ENCODE assay signal across 8 cellular contexts in genomic region chr3:142723968-142724681, GRCh38. TPM values are rescaled to one million over a fixed set of nuclear protein-coding genes. Genes with fewer than 3 reads are reported as not detected.
DNase-seq lines count a peak whose midpoint lies in the region; ATAC-seq and TF ChIP-seq lines count a peak whose summit lies in the region.

Gene TRPC1, plus strand, starts transcription at chr3:142724034. Its CDS starts 526 bp downstream, at chr3:142724560.

- DNase-seq in DMS 273 (lab: John Stamatoyannopoulos, UW; ENCODE audit: unreplicated experiment) (peak; percentile 95), HUDEP-2 (lab: John Stamatoyannopoulos, UW; ENCODE audit: unreplicated experiment in 76 of 76) (peak in 72 of 76 experiments; percentile 3 to 81 (median 59)), Panc1 (ENCODE audit: low read depth, low spot score) (peak; percentile 55), fibroblast of pulmonary artery (ENCODE audit: low read depth) (peak; percentile 78), natural killer cell (peak; percentile 52)
- peak; percentile 73 for DNase-seq in activated T-helper 1 cell treated with anti-CD3 and anti-CD28 coated beads, Interleukin-12 subunit alpha, Interleukin-12 subunit beta, Interleukin-2, Interleukin-4 antibody, amounts not matched to agents 30 ng/mL and 10 ng/mL and 1 ng/mL, durations not matched to agents 14 hours and 24 hours and 36 hours (ENCODE audit: low spot score)
- peak; percentile 79 for DNase-seq in stimulated activated naive CD4-positive, alpha-beta T cell treated with Interleukin-2 at 50 U/mL for 16 hours (lab: John Stamatoyannopoulos, UW)

- H3K4me3 Mint-ChIP-seq in activated T-helper 1 cell treated with anti-CD3 and anti-CD28 coated beads, Interleukin-12 subunit alpha, Interleukin-12 subunit beta, Interleukin-2, Interleukin-4 antibody, amounts not matched to agents 30 ng/mL and 10 ng/mL and 1 ng/mL, durations not matched to agents 14 hours and 24 hours and 36 hours = peak within 1 kb of the TSS; percentile 86
- peak within 1 kb of the TSS; percentile 89 for H3K4me3 Mint-ChIP-seq in natural killer cell

- H3K27ac Mint-ChIP-seq in activated T-helper 1 cell treated with anti-CD3 and anti-CD28 coated beads, Interleukin-12 subunit alpha, Interleukin-12 subunit beta, Interleukin-2, Interleukin-4 antibody, amounts not matched to agents 30 ng/mL and 10 ng/mL and 1 ng/mL, durations not matched to agents 14 hours and 24 hours and 36 hours = peak within 1 kb of the TSS; percentile 83
- H3K27ac Mint-ChIP-seq in natural killer cell = peak within 1 kb of the TSS in 1 of 2 donors; percentile 70

- BruUV-seq in Panc1 (replicated peaks; lab: Mats Ljungman, UMichigan) = no TSS peak

- H3K27me3 Mint-ChIP-seq in activated T-helper 1 cell treated with anti-CD3 and anti-CD28 coated beads, Interleukin-12 subunit alpha, Interleukin-12 subunit beta, Interleukin-2, Interleukin-4 antibody, amounts not matched to agents 30 ng/mL and 10 ng/mL and 1 ng/mL, durations not matched to agents 14 hours and 24 hours and 36 hours (ENCODE audit: insufficient read depth) = peaks cover 50% of the 10 kb centered on the region
- H3K27me3 Mint-ChIP-seq in natural killer cell (ENCODE audit: low read depth in 2 of 2) = peaks cover 41 to 60% of the 10 kb centered on the region in 2 donors

- CTCF ChIA-PET in Panc1 (lab: Charles Lee) = no interaction called here

- no peaks in the 10 kb centered on the region for H3K36me3 ChIP-seq in Panc1 (ENCODE audit: control insufficient read depth, insufficient read depth, low read length)

- H3K27me3 ChIP-seq in Panc1 (ENCODE audit: control insufficient read depth, insufficient read depth, low read length) = no peaks in the 10 kb centered on the region

- H3K4me1 ChIP-seq in Panc1 (ENCODE audit: control insufficient read depth, insufficient read depth, low read length) = peaks cover 17% of the 10 kb centered on the region

- TF ChIP-seq CTCF in Panc1 (IDR thresholded peaks at IDR 0.05) (no peak), fibroblast of pulmonary artery (IDR thresholded peaks at IDR 0.05; ENCODE audit: low read length, missing control alignments) (no peak), natural killer cell (IDR thresholded peaks at IDR 0.05) (no peak)

- POLR2A ChIA-PET in Panc1 (lab: Charles Lee) = interaction anchor here (0.5 to 0.8 kb wide), 3 partner anchors 114 to 158 kb away, joined by 4 to 5 read pairs (median 4); partner anchors contain the start of gene PLS1

- H3K4me3 ChIP-seq in Panc1 (ENCODE audit: low read depth in 2 of 2, low read length in 2 of 2) (peak within 1 kb of the TSS; percentile 93 to 98), fibroblast of pulmonary artery (replicated peaks; ENCODE audit: low read depth, low read length) (peak within 1 kb of the TSS; percentile 83)

- intact Hi-C loops in Panc1 (cut with micrococcal nuclease; ENCODE audit: unreplicated experiment) = loop anchor here (5.0 kb wide), 1 partner anchor 122 kb away; no protein-coding TSS in a partner anchor
- intact Hi-C loops in activated T-helper 1 cell treated with anti-CD3 and anti-CD28 coated beads, Interleukin-12 subunit alpha, Interleukin-12 subunit beta, Interleukin-2, Interleukin-4 antibody, amounts not matched to agents 30 ng/mL and 10 ng/mL and 1 ng/mL, durations not matched to agents 14 hours and 24 hours and 36 hours (cut with micrococcal nuclease) = loop anchor here (1.0 to 10.0 kb wide), 10 partner anchors 128 to 1247 kb away; partner anchors contain the start of genes ATP1B3, ATR, DIPK2A and GK5
- intact Hi-C loops in natural killer cell (cut with micrococcal nuclease) = loop anchor here (1.0 kb wide), 1 partner anchor 146 kb away; the partner anchor contains the start of gene ATR

- H3K4me1 Mint-ChIP-seq in activated T-helper 1 cell treated with anti-CD3 and anti-CD28 coated beads, Interleukin-12 subunit alpha, Interleukin-12 subunit beta, Interleukin-2, Interleukin-4 antibody, amounts not matched to agents 30 ng/mL and 10 ng/mL and 1 ng/mL, durations not matched to agents 14 hours and 24 hours and 36 hours (ENCODE audit: low read depth) = peaks cover 4% of the 10 kb centered on the region
- H3K4me1 Mint-ChIP-seq in natural killer cell = peaks cover 0 to 8% of the 10 kb centered on the region in 2 donors

- in situ Hi-C loops in Panc1 (cut with HindIII; ENCODE audit: low pct_unique_long_range_greater_than_20kb, low sequenced_read_pairs) = no loop called here

- no peaks in the 10 kb centered on the region for H3K9me3 Mint-ChIP-seq in activated T-helper 1 cell treated with anti-CD3 and anti-CD28 coated beads, Interleukin-12 subunit alpha, Interleukin-12 subunit beta, Interleukin-2, Interleukin-4 antibody, amounts not matched to agents 30 ng/mL and 10 ng/mL and 1 ng/mL, durations not matched to agents 14 hours and 24 hours and 36 hours
- H3K9me3 Mint-ChIP-seq in natural killer cell = no peaks in the 10 kb centered on the region

- peak within 1 kb of the TSS; percentile 96 for H3K27ac ChIP-seq in Panc1 (ENCODE audit: low read length)

- peaks cover 2% of the 10 kb centered on the region for H3K36me3 Mint-ChIP-seq in activated T-helper 1 cell treated with anti-CD3 and anti-CD28 coated beads, Interleukin-12 subunit alpha, Interleukin-12 subunit beta, Interleukin-2, Interleukin-4 antibody, amounts not matched to agents 30 ng/mL and 10 ng/mL and 1 ng/mL, durations not matched to agents 14 hours and 24 hours and 36 hours (ENCODE audit: low read depth)
- H3K36me3 Mint-ChIP-seq in natural killer cell = peaks cover 7% of the 10 kb centered on the region

- ATAC-seq in GM21423 (IDR thresholded peaks at IDR 0.05; ENCODE audit: unreplicated experiment) = peak; percentile 90
- peak; percentile 95 for ATAC-seq in Panc1
- ATAC-seq in natural killer cell = peak; percentile 92 to 95 (median 94)

- H3K9me3 ChIP-seq in Panc1 (ENCODE audit: control insufficient read depth, insufficient read depth, low read depth, low read length) = no peaks in the 10 kb centered on the region

RNA-seq across cellular contexts. Expression of gene TRPC1, which starts in this region (rescaled TPM):
- total RNA-seq in Panc1 (2021; ENCODE audit: unreplicated experiment) = 29.6 TPM
- polyA plus RNA-seq in Panc1 (2012; ENCODE audit: insufficient read length) = 10.6 TPM
- total RNA-seq in activated T-helper 1 cell treated with anti-CD3 and anti-CD28 coated beads, Interleukin-12 subunit alpha, Interleukin-12 subunit beta, Interleukin-2, Interleukin-4 antibody, amounts not matched to agents 30 ng/mL and 10 ng/mL and 1 ng/mL, durations not matched to agents 14 hours and 24 hours and 36 hours = 0.66 and 1.1 TPM in 2 replicates
- 1 to 10 TPM in 1 of 3 donors, under 1 TPM in 2; 0.21 to 1.4 (median 0.43) TPM for total RNA-seq in natural killer cell

Comparison
In these comparisons a context has a peak if more than half of its experiments do, and no peak if none do; other contexts are left out.
1. Peak in every context shown above with its lines: DNase-seq, ATAC-seq, H3K4me3 ChIP-seq and H3K27ac ChIP-seq.
2. RNA of gene TRPC1 (total RNA-seq): 29.6 TPM in Panc1 (single experiment); 0.66 to 1.1 TPM in activated T-helper 1 cell treated with anti-CD3 and anti-CD28 coated beads, Interleukin-12 subunit alpha, Interleukin-12 subunit beta, Interleukin-2, Interleukin-4 antibody, amounts not matched to agents 30 ng/mL and 10 ng/mL and 1 ng/mL, durations not matched to agents 14 hours and 24 hours and 36 hours and 0.21 to 1.4 TPM in natural killer cell; every median in the first group is over 10 times any median in the second.